In the genomic region with DNA sequence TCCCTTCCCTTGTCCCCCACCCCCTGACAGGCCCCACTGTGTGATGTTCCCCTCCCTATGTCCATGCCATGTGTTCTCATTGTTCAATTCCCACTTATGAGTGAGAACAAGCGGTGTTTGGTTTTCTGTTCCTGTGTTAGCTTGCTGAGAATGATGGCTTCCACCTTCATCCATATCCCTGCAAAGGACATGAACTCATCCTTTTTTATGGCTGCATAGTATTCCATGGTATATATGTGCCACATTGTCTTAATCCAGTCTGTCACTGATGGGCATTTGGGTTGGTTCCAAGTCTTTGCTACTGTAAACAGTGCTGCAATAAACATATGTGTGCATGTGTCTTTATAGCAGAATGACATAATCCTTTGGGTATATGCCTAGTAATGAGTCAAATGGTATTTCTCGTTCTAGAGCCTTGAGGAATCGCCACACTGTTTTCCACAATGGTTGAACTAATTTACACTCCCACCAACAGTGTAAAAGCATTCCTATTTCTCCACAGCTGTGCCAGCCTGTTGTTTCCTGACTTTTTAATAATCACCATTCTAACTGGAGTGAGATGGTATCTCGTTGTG, we compare ENCODE assay signal across 2 cellular contexts.
TF ChIP-seq lines count a peak whose summit lies in the region.

No MANE protein-coding gene starts in this region.

TF ChIP-seq in HEK293, 187 proteins besides CTCF, POLR2A, EP300 and RAD21:
- TF ChIP-seq, protein P1, sequence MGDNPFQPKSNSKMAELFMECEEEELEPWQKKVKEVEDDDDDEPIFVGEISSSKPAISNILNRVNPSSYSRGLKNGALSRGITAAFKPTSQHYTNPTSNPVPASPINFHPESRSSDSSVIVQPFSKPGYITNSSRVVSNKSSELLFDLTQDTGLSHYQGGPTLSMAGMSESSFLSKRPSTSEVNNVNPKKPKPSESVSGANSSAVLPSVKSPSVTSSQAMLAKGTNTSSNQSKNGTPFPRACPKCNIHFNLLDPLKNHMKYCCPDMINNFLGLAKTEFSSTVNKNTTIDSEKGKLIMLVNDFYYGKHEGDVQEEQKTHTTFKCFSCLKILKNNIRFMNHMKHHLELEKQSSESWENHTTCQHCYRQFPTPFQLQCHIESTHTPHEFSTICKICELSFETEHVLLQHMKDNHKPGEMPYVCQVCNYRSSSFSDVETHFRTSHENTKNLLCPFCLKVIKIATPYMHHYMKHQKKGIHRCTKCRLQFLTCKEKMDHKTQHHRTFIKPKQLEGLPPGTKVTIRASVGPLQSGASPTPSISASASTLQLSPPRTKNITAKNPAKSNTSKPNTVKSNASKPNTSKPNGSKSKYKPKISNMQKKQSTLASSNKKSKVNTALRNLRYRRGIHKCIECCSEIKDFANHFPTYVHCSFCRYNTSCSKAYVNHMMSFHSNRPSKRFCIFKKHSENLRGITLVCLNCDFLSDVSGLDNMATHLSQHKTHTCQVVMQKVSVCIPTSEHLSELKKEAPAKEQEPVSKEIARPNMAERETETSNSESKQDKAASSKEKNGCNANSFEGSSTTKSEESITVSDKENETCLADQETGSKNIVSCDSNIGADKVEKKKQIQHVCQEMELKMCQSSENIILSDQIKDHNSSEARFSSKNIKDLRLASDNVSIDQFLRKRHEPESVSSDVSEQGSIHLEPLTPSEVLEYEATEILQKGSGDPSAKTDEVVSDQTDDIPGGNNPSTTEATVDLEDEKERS (tag by site-specific recombination; IDR thresholded peaks at IDR 0.05) = peak; percentile 30; the same call in 1 of the 2 replicates
- peak; percentile 75 for TF ChIP-seq ZNF146 (tag by site-specific recombination; IDR thresholded peaks at IDR 0.05)
TF ChIP-seq in HEK293: peak in this region for 2; not testable (repeated sequence) for 185.

TF ChIP-seq in K562, 482 proteins besides CTCF, POLR2A, EP300 and RAD21:
- peak; percentile 80 for TF ChIP-seq ZNF146 (CRISPR knock-in tag; IDR thresholded peaks at IDR 0.05; ENCODE audit: unreplicated experiment)
